Comparison of ENCODE assay signal across 17 cellular contexts in genomic region chr3:40465111-40465407, GRCh38. TPM values are rescaled to one million over a fixed set of nuclear protein-coding genes. Genes with fewer than 3 reads are reported as not detected.
DNase-seq lines count a peak whose midpoint lies in the region; ATAC-seq and TF ChIP-seq lines count a peak whose summit lies in the region.
"Had no signal": no experiment of that assay in that cellular context is flagged by ENCODE, and none has a peak within 500 bp of the region (broad histone marks: within the 10 kb centered on the region; RNA-seq: fewer than 3 reads in every experiment).

No MANE protein-coding gene starts in this region.

- TF ChIP-seq CTCF in activated CD8-positive, alpha-beta T cell treated with anti-CD3 and anti-CD28 coated beads for 36 hours (IDR thresholded peaks at IDR 0.05): no peak
- TF ChIP-seq CTCF in suprapubic skin (IDR thresholded peaks at IDR 0.05) (no peak), upper lobe of right lung (IDR thresholded peaks at IDR 0.05) (no peak)

- H3K4me1 Mint-ChIP-seq in activated naive CD4-positive, alpha-beta T cell treated with anti-CD3 and anti-CD28 coated beads for 36 hours (ENCODE audit: low read depth): peaks cover 28% of the 10 kb centered on the region
- H3K4me1 Mint-ChIP-seq in activated CD8-positive, alpha-beta T cell treated with anti-CD3 and anti-CD28 coated beads for 36 hours (ENCODE audit: low read depth): peaks cover 31% of the 10 kb centered on the region

- no peak for ATAC-seq in activated naive CD4-positive, alpha-beta T cell treated with anti-CD3 and anti-CD28 coated beads, Interleukin-2, amount 50 U/mL, for 72 hours
- no peak for ATAC-seq in activated CD8-positive, alpha-beta T cell treated with anti-CD3 and anti-CD28 coated beads for 36 hours
- no peak for ATAC-seq in upper lobe of right lung

- no peaks in the 10 kb centered on the region for H3K9me3 Mint-ChIP-seq in activated naive CD4-positive, alpha-beta T cell treated with anti-CD3 and anti-CD28 coated beads, Interleukin-2, amount 50 U/mL, for 72 hours
- H3K9me3 Mint-ChIP-seq in activated naive CD4-positive, alpha-beta T cell treated with anti-CD3 and anti-CD28 coated beads for 36 hours: no peaks in the 10 kb centered on the region
- no peaks in the 10 kb centered on the region for H3K9me3 Mint-ChIP-seq in activated CD8-positive, alpha-beta T cell treated with anti-CD3 and anti-CD28 coated beads for 36 hours

- H3K27me3 Mint-ChIP-seq in activated naive CD4-positive, alpha-beta T cell treated with anti-CD3 and anti-CD28 coated beads for 36 hours (ENCODE audit: low read depth): no peaks in the 10 kb centered on the region
- H3K27me3 Mint-ChIP-seq in activated CD8-positive, alpha-beta T cell treated with anti-CD3 and anti-CD28 coated beads for 36 hours: no peaks in the 10 kb centered on the region

- CTCF ChIA-PET in activated naive CD4-positive, alpha-beta T cell treated with anti-CD3 and anti-CD28 coated beads for 36 hours (lab: Charles Lee): no interaction called here
- CTCF ChIA-PET in activated CD8-positive, alpha-beta T cell treated with anti-CD3 and anti-CD28 coated beads for 36 hours (lab: Charles Lee): interaction anchor here (1.3 kb wide), 1 partner anchor 11 kb away, joined by 4 read pairs; no protein-coding TSS in a partner anchor

- no peak overlapping the region for H3K4me3 Mint-ChIP-seq in activated naive CD4-positive, alpha-beta T cell treated with anti-CD3 and anti-CD28 coated beads for 36 hours
- H3K4me3 Mint-ChIP-seq in activated CD8-positive, alpha-beta T cell treated with anti-CD3 and anti-CD28 coated beads for 36 hours: no peak overlapping the region

- no peak overlapping the region for H3K27ac ChIP-seq in suprapubic skin
- H3K27ac ChIP-seq in upper lobe of right lung: no peak overlapping the region
- H3K27ac ChIP-seq: coronary artery, WERI-Rb-1 had no signal

- H3K27ac Mint-ChIP-seq in activated naive CD4-positive, alpha-beta T cell treated with anti-CD3 and anti-CD28 coated beads, Interleukin-2, amount 50 U/mL, for 72 hours: peak overlapping the region; percentile 34 to 73
- no peak overlapping the region for H3K27ac Mint-ChIP-seq in activated naive CD4-positive, alpha-beta T cell treated with anti-CD3 and anti-CD28 coated beads for 36 hours
- H3K27ac Mint-ChIP-seq in activated CD8-positive, alpha-beta T cell treated with anti-CD3 and anti-CD28 coated beads for 36 hours: peak overlapping the region; percentile 78

- TF ChIP-seq EP300 in suprapubic skin (IDR thresholded peaks at IDR 0.05): no peak

- no peaks in the 10 kb centered on the region for H3K4me1 ChIP-seq in suprapubic skin
- H3K4me1 ChIP-seq in upper lobe of right lung: no peaks in the 10 kb centered on the region

- WGBS in suprapubic skin: 71% methylated on average over 4 of the region's 4 CpGs

- no peaks in the 10 kb centered on the region for H3K27me3 ChIP-seq in suprapubic skin
- H3K27me3 ChIP-seq in upper lobe of right lung: no peaks in the 10 kb centered on the region

- H3K4me3 ChIP-seq in suprapubic skin (no peak overlapping the region), upper lobe of right lung (no peak overlapping the region)
- H3K4me3 ChIP-seq: coronary artery had no signal

- POLR2A ChIA-PET in activated CD8-positive, alpha-beta T cell treated with anti-CD3 and anti-CD28 coated beads for 36 hours (lab: Charles Lee): interaction anchor here (0.8 to 3.4 kb wide), 11 partner anchors 8 to 735 kb away, joined by 3 to 38 read pairs (median 4); partner anchors contain the start of genes CTNNB1, RPL14 and ZNF619

- intact Hi-C loops in activated naive CD4-positive, alpha-beta T cell treated with anti-CD3 and anti-CD28 coated beads for 36 hours (cut with micrococcal nuclease): no loop called here
- intact Hi-C loops in activated CD8-positive, alpha-beta T cell treated with anti-CD3 and anti-CD28 coated beads for 36 hours (cut with micrococcal nuclease): no loop called here
- intact Hi-C loops in upper lobe of right lung (cut with DNase I): no loop called here

- TF ChIP-seq POLR2A in suprapubic skin (IDR thresholded peaks at IDR 0.05): no peak

- H3K36me3 ChIP-seq in suprapubic skin: peaks cover 44% of the 10 kb centered on the region
- H3K36me3 ChIP-seq in upper lobe of right lung: peaks cover 60% of the 10 kb centered on the region

- H3K36me3 Mint-ChIP-seq in activated naive CD4-positive, alpha-beta T cell treated with anti-CD3 and anti-CD28 coated beads, Interleukin-2, amount 50 U/mL, for 72 hours: peaks cover 0 to 39% of the 10 kb centered on the region in 2 donors
- peaks cover 56% of the 10 kb centered on the region for H3K36me3 Mint-ChIP-seq in activated naive CD4-positive, alpha-beta T cell treated with anti-CD3 and anti-CD28 coated beads for 36 hours (ENCODE audit: low read depth)
- H3K36me3 Mint-ChIP-seq in activated CD8-positive, alpha-beta T cell treated with anti-CD3 and anti-CD28 coated beads for 36 hours (ENCODE audit: low read depth): peaks cover 58% of the 10 kb centered on the region

- no peak for DNase-seq in activated naive CD4-positive, alpha-beta T cell treated with anti-CD3 and anti-CD28 coated beads, Interleukin-2, amount 50 U/mL, for 72 hours (ENCODE audit: low spot score in 2 of 2)
- DNase-seq in activated naive CD4-positive, alpha-beta T cell treated with anti-CD3 and anti-CD28 coated beads for 36 hours: no peak
- DNase-seq in activated CD8-positive, alpha-beta T cell treated with anti-CD3 and anti-CD28 coated beads for 36 hours: no peak
- DNase-seq in iPS-NIHi7 (ENCODE audit: extremely low spot score) (peak; percentile 18), cerebellar nuclear complex (lab: John Stamatoyannopoulos, UW) (no peak), suprapubic skin (ENCODE audit: low spot score in 2 of 2) (no peak), mucosa of gallbladder (ENCODE audit: low spot score) (no peak), upper lobe of right lung (no peak)
- DNase-seq: activated gamma-delta T cell, COR-L47, HCEC 1CT, KBM-7, NCI-H2081, NCI-H524, Right ventricle myocardium superior, WERI-Rb-1 had no signal

- no peaks in the 10 kb centered on the region for H3K9me3 ChIP-seq in suprapubic skin
- H3K9me3 ChIP-seq in upper lobe of right lung: no peaks in the 10 kb centered on the region

RNA-seq across cellular contexts. Expression of gene RPL14, which starts 7.9 kb away (rescaled TPM):
- total RNA-seq in activated naive CD4-positive, alpha-beta T cell treated with anti-CD3 and anti-CD28 coated beads, Interleukin-2, amount 50 U/mL, for 72 hours: 1,000 to 10,000 TPM; 2,715 to 3,354 TPM
- total RNA-seq in activated naive CD4-positive, alpha-beta T cell treated with anti-CD3 and anti-CD28 coated beads for 36 hours: 1,000 to 10,000 TPM; 3,841 to 3,850 TPM
- total RNA-seq in activated CD8-positive, alpha-beta T cell treated with anti-CD3 and anti-CD28 coated beads for 36 hours: 1,000 to 10,000 TPM; 3,410 to 3,594 TPM
- 100 to 1,000 TPM; 428 to 617 (median 466) TPM for total RNA-seq in suprapubic skin
- total RNA-seq in mucosa of gallbladder: 1,215 TPM
- total RNA-seq in upper lobe of right lung: 1,554 TPM

RNA-seq across cellular contexts. Expression of gene ZNF619, which starts 11.9 kb away (rescaled TPM):
- total RNA-seq in activated naive CD4-positive, alpha-beta T cell treated with anti-CD3 and anti-CD28 coated beads, Interleukin-2, amount 50 U/mL, for 72 hours: 1 to 10 TPM in 1 of 2 donors, under 1 TPM in 1; 0.91 to 5.7 TPM
- 1 to 10 TPM; 4.2 to 4.7 TPM for total RNA-seq in activated naive CD4-positive, alpha-beta T cell treated with anti-CD3 and anti-CD28 coated beads for 36 hours
- total RNA-seq in activated CD8-positive, alpha-beta T cell treated with anti-CD3 and anti-CD28 coated beads for 36 hours: 1 to 10 TPM; 5.7 to 6.3 TPM
- total RNA-seq in suprapubic skin: 10 to 100 TPM in 1 of 4 donors, 1 to 10 TPM in 3; 4.1 to 10.4 (median 6.1) TPM
- total RNA-seq in mucosa of gallbladder: 10.4 TPM
- total RNA-seq in upper lobe of right lung: 6.8 TPM

RNA-seq across cellular contexts. Expression of gene ZNF620, which starts 40.8 kb away (rescaled TPM):
- 1 to 10 TPM; 4.3 to 4.9 TPM for total RNA-seq in activated naive CD4-positive, alpha-beta T cell treated with anti-CD3 and anti-CD28 coated beads, Interleukin-2, amount 50 U/mL, for 72 hours
- total RNA-seq in activated naive CD4-positive, alpha-beta T cell treated with anti-CD3 and anti-CD28 coated beads for 36 hours: 1 to 10 TPM; 2.3 TPM
- 1 to 10 TPM; 2.5 to 3.6 TPM for total RNA-seq in activated CD8-positive, alpha-beta T cell treated with anti-CD3 and anti-CD28 coated beads for 36 hours
- 1 to 10 TPM in 3 of 4 donors, under 1 TPM in 1; 0.60 to 2.9 (median 1.6) TPM for total RNA-seq in suprapubic skin
- total RNA-seq in mucosa of gallbladder: 3.2 TPM
- 7.0 TPM for total RNA-seq in upper lobe of right lung

RNA-seq across cellular contexts. Expression of gene ZNF621, which starts 59.7 kb away (rescaled TPM):
- 10 to 100 TPM; 21.8 to 25.2 TPM for total RNA-seq in activated naive CD4-positive, alpha-beta T cell treated with anti-CD3 and anti-CD28 coated beads, Interleukin-2, amount 50 U/mL, for 72 hours
- total RNA-seq in activated naive CD4-positive, alpha-beta T cell treated with anti-CD3 and anti-CD28 coated beads for 36 hours: 10 to 100 TPM; 16.4 to 17.7 TPM
- 10 to 100 TPM; 18.5 to 19.1 TPM for total RNA-seq in activated CD8-positive, alpha-beta T cell treated with anti-CD3 and anti-CD28 coated beads for 36 hours
- total RNA-seq in suprapubic skin (10 to 100 TPM in 3 of 4 donors, 1 to 10 TPM in 1; 9.5 to 29.0 (median 14.6) TPM), mucosa of gallbladder (18.9 TPM), upper lobe of right lung (20.1 TPM)
